Comparison of ENCODE assay signal across 23 cellular contexts in genomic region chr10:31557854-31558253, GRCh38.
DNase-seq lines count a peak whose midpoint lies in the region; ATAC-seq, FAIRE-seq and TF ChIP-seq lines count a peak whose summit lies in the region.
"Had no signal": no experiment of that assay in that cellular context is flagged by ENCODE, and none has a peak within 500 bp of the region (broad histone marks: within the 10 kb centered on the region; RNA-seq: fewer than 3 reads in every experiment).

No MANE protein-coding gene starts in this region.

- FAIRE-seq in K562 (lab: Jason Lieb, UNC): no peak
- FAIRE-seq: A204.1, D721Med, G401.6, H54 had no signal

- TF ChIP-seq CTCF in HCT116 (IDR thresholded peaks at IDR 0.05 in 2 of 3, conservative IDR thresholded peaks at IDR 0.05 in 1 of 3; ENCODE audit: borderline replicate concordance in 1 of 3, insufficient read depth in 1 of 3, low read depth in 2 of 3, low read length in 2 of 3) (no peak), OCI-LY7 (conservative IDR thresholded peaks at IDR 0.05; ENCODE audit: low read length) (no peak), K562 (IDR thresholded peaks at IDR 0.05 in 2 of 3, conservative IDR thresholded peaks at IDR 0.05 in 1 of 3; ENCODE audit: insufficient read depth in 2 of 3, low read depth in 1 of 3, low read length in 3 of 3) (no peak), esophagus squamous epithelium (IDR thresholded peaks at IDR 0.05) (no peak)

- H3K27me3 ChIP-seq in HCT116 (ENCODE audit: insufficient read depth, low read length) (no peaks in the 10 kb centered on the region), K562 (ENCODE audit: control insufficient read depth in 2 of 2, insufficient read depth in 2 of 2, low read length in 2 of 2) (no peaks in the 10 kb centered on the region), esophagus squamous epithelium (no peaks in the 10 kb centered on the region)
- H3K27me3 ChIP-seq: BE2C; BLaER1 treated with 17β-estradiol and CSF1 and Interleukin-3, amounts not matched to agents 10 nM and 100 nM had no signal

- BruUV-seq in HCT116 (replicated peaks; lab: Mats Ljungman, UMichigan) (no TSS peak), OCI-LY7 (replicated peaks; lab: Mats Ljungman, UMichigan) (no TSS peak), K562 (replicated peaks; lab: Mats Ljungman, UMichigan) (no TSS peak)

- intact Hi-C loops in HCT116 (cut with micrococcal nuclease) (no loop called here), OCI-LY7 (cut with micrococcal nuclease; ENCODE audit: unreplicated experiment) (no loop called here), K562 (cut with micrococcal nuclease) (no loop called here), Right ventricle myocardium inferior (cut with DNase I) (no loop called here), esophagus squamous epithelium (cut with DNase I) (no loop called here)

- RAD21 ChIA-PET in HCT116 (lab: Charles Lee; ENCODE audit: low non-redundant PET in 1 of 2, low total read pairs in 2 of 2, uncharacterized antibody in 2 of 2, unreplicated experiment in 2 of 2): no interaction called here

- TF ChIP-seq POLR2A in HCT116 (IDR thresholded peaks at IDR 0.05; ENCODE audit: borderline replicate concordance, extremely low read depth, insufficient read depth, insufficient read length) (no peak), K562 (conservative IDR thresholded peaks at IDR 0.05) (no peak), esophagus squamous epithelium (IDR thresholded peaks at IDR 0.05) (no peak)

- 0% methylated on average over 1 of the region's 1 CpG for WGBS in K562 (ENCODE audit: insufficient coverage, low coverage, missing lambda C conversion rate)
- WGBS in esophagus squamous epithelium, 2 donors: 76 to 78% methylated on average over 1 of the region's 1 CpG

- ATAC-seq in HCT116: no peak
- no peak for ATAC-seq in K562
- ATAC-seq in Right ventricle myocardium inferior: no peak
- ATAC-seq: GM23338 had no signal

- H3K9me3 ChIP-seq in HCT116 (ENCODE audit: control insufficient read depth in 1 of 2, insufficient read depth in 1 of 2, low read depth in 1 of 2, low read length in 2 of 2): no peaks in the 10 kb centered on the region
- H3K9me3 ChIP-seq in OCI-LY7 (ENCODE audit: low read length): no peaks in the 10 kb centered on the region
- peaks cover 2% of the 10 kb centered on the region; the same call in 1 of the 2 replicates for H3K9me3 ChIP-seq in K562 (replicated peaks; ENCODE audit: control insufficient read depth, insufficient read depth, low read depth, low read length)
- peaks cover 0 to 5% (median 0%) of the 10 kb centered on the region in 3 donors for H3K9me3 ChIP-seq in esophagus squamous epithelium
- H3K9me3 ChIP-seq: BE2C had no signal

- no peaks in the 10 kb centered on the region for H3K9me1 ChIP-seq in K562 (ENCODE audit: control insufficient read depth, insufficient read depth, low read length)

- no peak overlapping the region for H2AFZ ChIP-seq in HCT116 (ENCODE audit: low read depth, low read length, poor library complexity, severe bottlenecking)
- H2AFZ ChIP-seq in OCI-LY7 (ENCODE audit: low read length): no peak overlapping the region
- no peak overlapping the region for H2AFZ ChIP-seq in K562 (ENCODE audit: low read depth, low read length)
- H2AFZ ChIP-seq: GM23338 had no signal

- TF ChIP-seq RAD21 in HCT116 (IDR thresholded peaks at IDR 0.05; ENCODE audit: low read depth) (no peak), K562 (CRISPR knock-in tag; conservative IDR thresholded peaks at IDR 0.05 in 1 of 2, IDR thresholded peaks at IDR 0.05 in 1 of 2) (no peak)

- peak; percentile 1 for DNase-seq in DMS 273 (lab: John Stamatoyannopoulos, UW; ENCODE audit: unreplicated experiment)
- no peak for DNase-seq in DMS 273 treated with DMSO at 0.1 percent for 48 hours (lab: John Stamatoyannopoulos, UW)
- no peak for DNase-seq in HCT116 (ENCODE audit: low read depth, low spot score)
- peak; percentile 7 for DNase-seq in OCI-LY7 (ENCODE audit: low spot score)
- no peak for DNase-seq in K562 (ENCODE audit: extremely low read depth in 1 of 4, low spot score in 3 of 4)
- no peak for DNase-seq in Right ventricle myocardium inferior (ENCODE audit: missing footprints)
- no peak for DNase-seq in ACHN
- no peak for DNase-seq in esophagus squamous epithelium (lab: John Stamatoyannopoulos, UW)
- DNase-seq: AML-193; BE2C; CD4-positive, alpha-beta T cell; CD8-positive, alpha-beta memory T cell; DMS153; DND-41; HCEC 1CT; HFFc6 had no signal

- POLR2A ChIA-PET in HCT116 (lab: Charles Lee) (interaction anchor here (0.6 kb wide), 1 partner anchor 30 kb away, joined by 3 read pairs; no protein-coding TSS in a partner anchor), OCI-LY7 (lab: Charles Lee) (interaction anchor here (0.8 kb wide), 1 partner anchor 10 kb away, joined by 3 read pairs; no protein-coding TSS in a partner anchor), K562 (lab: Yijun Ruan, JAX) (interaction anchor here (0.7 kb wide), 1 partner anchor 34 kb away, joined by 3 read pairs; no protein-coding TSS in a partner anchor)

- no peaks in the 10 kb centered on the region for H3K9me2 ChIP-seq in HCT116 (ENCODE audit: insufficient read depth)
- no peaks in the 10 kb centered on the region for H3K9me2 ChIP-seq in OCI-LY7 (ENCODE audit: insufficient read depth, low read length)

- CTCF ChIA-PET in HCT116 (lab: Charles Lee) (no interaction called here), OCI-LY7 (lab: Charles Lee; ENCODE audit: unreplicated experiment) (no interaction called here), K562 (lab: Yijun Ruan, JAX; ENCODE audit: low intra/inter-chr PET ratio) (no interaction called here)

- H3K4me3 ChIP-seq in HCT116 (replicated peaks in 1 of 2; ENCODE audit: low read depth in 1 of 2, low read length in 2 of 2): no peak overlapping the region
- no peak overlapping the region for H3K4me3 ChIP-seq in OCI-LY7 (ENCODE audit: low read depth, low read length, poor library complexity, severe bottlenecking)
- H3K4me3 ChIP-seq in K562: no peak overlapping the region
- no peak overlapping the region for H3K4me3 ChIP-seq in esophagus squamous epithelium
- H3K4me3 ChIP-seq: BLaER1 treated with 17β-estradiol and CSF1 and Interleukin-3, amounts not matched to agents 10 nM and 100 nM; GM23338 had no signal

- in situ Hi-C loops in K562 (cut with MboI) (no loop called here), ACHN (cut with HindIII; ENCODE audit: low pct_ligation_motif_present, low pct_unique_long_range_greater_than_20kb, low sequenced_read_pairs) (no loop called here)

- TF ChIP-seq EP300 in K562 (IDR thresholded peaks at IDR 0.05; ENCODE audit: low read length): no peak

- no peak overlapping the region for H3K27ac ChIP-seq in HCT116 (ENCODE audit: low read depth, low read length)
- no peak overlapping the region for H3K27ac ChIP-seq in OCI-LY7 (ENCODE audit: low read depth, low read length, poor library complexity, severe bottlenecking)
- H3K27ac ChIP-seq in K562 (ENCODE audit: extremely low read depth, low read depth, low read length): no peak overlapping the region
- H3K27ac ChIP-seq in esophagus squamous epithelium: no peak overlapping the region
- H3K27ac ChIP-seq: 22Rv1; BLaER1 treated with 17β-estradiol and CSF1 and Interleukin-3, amounts not matched to agents 10 nM and 100 nM had no signal

- H4K20me1 ChIP-seq in HCT116 (ENCODE audit: insufficient read depth) (no peaks in the 10 kb centered on the region), OCI-LY7 (ENCODE audit: insufficient read depth, low read length) (no peaks in the 10 kb centered on the region), K562 (replicated peaks; ENCODE audit: control insufficient read depth, insufficient read depth, low read length) (no peaks in the 10 kb centered on the region)
- H4K20me1 ChIP-seq: BLaER1 treated with 17β-estradiol and CSF1 and Interleukin-3, amounts not matched to agents 10 nM and 100 nM had no signal

- H3K36me3 ChIP-seq in HCT116 (ENCODE audit: control insufficient read depth in 1 of 2, insufficient read depth in 2 of 2, low read length in 2 of 2): no peaks in the 10 kb centered on the region
- no peaks in the 10 kb centered on the region for H3K36me3 ChIP-seq in OCI-LY7 (ENCODE audit: insufficient read depth, low read length)
- no peaks in the 10 kb centered on the region for H3K36me3 ChIP-seq in K562 (ENCODE audit: control insufficient read depth, insufficient read depth, low read length)
- H3K36me3 ChIP-seq in esophagus squamous epithelium: no peaks in the 10 kb centered on the region
- H3K36me3 ChIP-seq: BE2C; BLaER1 treated with 17β-estradiol and CSF1 and Interleukin-3, amounts not matched to agents 10 nM and 100 nM had no signal

- H3K4me2 ChIP-seq in HCT116 (ENCODE audit: low read length) (no peak overlapping the region), OCI-LY7 (ENCODE audit: low read length) (no peak overlapping the region), K562 (ENCODE audit: insufficient read depth, low read length) (no peak overlapping the region)
- H3K4me2 ChIP-seq: BLaER1 treated with 17β-estradiol and CSF1 and Interleukin-3, amounts not matched to agents 10 nM and 100 nM; GM23338 had no signal

- H3K9ac ChIP-seq in HCT116 (ENCODE audit: low read length): no peak overlapping the region
- H3K9ac ChIP-seq in K562 (ENCODE audit: insufficient read depth in 1 of 2, low read depth in 2 of 2, low read length in 2 of 2): no peak overlapping the region
- H3K9ac ChIP-seq: BLaER1 treated with 17β-estradiol and CSF1 and Interleukin-3, amounts not matched to agents 10 nM and 100 nM had no signal

- H3K79me2 ChIP-seq in HCT116 (ENCODE audit: insufficient read depth, low read length): no peaks in the 10 kb centered on the region
- no peaks in the 10 kb centered on the region for H3K79me2 ChIP-seq in OCI-LY7 (ENCODE audit: insufficient read depth, low read depth, low read length)
- no peaks in the 10 kb centered on the region for H3K79me2 ChIP-seq in K562 (ENCODE audit: control insufficient read depth, insufficient read depth, low read length)

- H3K4me1 ChIP-seq in HCT116 (ENCODE audit: control insufficient read depth in 1 of 2, insufficient read depth in 2 of 2, low read length in 2 of 2): no peaks in the 10 kb centered on the region
- H3K4me1 ChIP-seq in OCI-LY7 (ENCODE audit: insufficient read depth, low read length, poor library complexity, severe bottlenecking): no peaks in the 10 kb centered on the region
- no peaks in the 10 kb centered on the region for H3K4me1 ChIP-seq in K562 (replicated peaks in 1 of 2; ENCODE audit: control insufficient read depth in 2 of 2, insufficient read depth in 2 of 2, low read length in 2 of 2)
- H3K4me1 ChIP-seq in esophagus squamous epithelium: no peaks in the 10 kb centered on the region
- H3K4me1 ChIP-seq: BE2C had no signal

TF ChIP-seq in HCT116, 20 proteins besides CTCF, POLR2A, EP300 and RAD21:
- TF ChIP-seq POLR2AphosphoS5 (IDR thresholded peaks at IDR 0.05; ENCODE audit: low read depth, low read length): no peak
- TF ChIP-seq TCF7L2 (IDR thresholded peaks at IDR 0.05; ENCODE audit: borderline replicate concordance, extremely low read depth, insufficient read depth, insufficient read length): no peak
- peak; percentile 71; the same call in 1 of the 2 replicates for TF ChIP-seq CBX3 (IDR thresholded peaks at IDR 0.05; ENCODE audit: low read depth)

Comparison
In these comparisons a context has a peak if more than half of its experiments do, and no peak if none do; other contexts are left out.
1. DNase-seq: peak in DMS 273 (single experiment) and OCI-LY7 (single experiment); none in DMS 273 treated with DMSO at 0.1 percent for 48 hours (single experiment), HCT116 (single experiment), K562 (0 of 4), Right ventricle myocardium inferior (single experiment), ACHN (single experiment) and esophagus squamous epithelium (single experiment).